ENCODE assay signal across 1 cellular context in genomic region chr10:21496285-21497176, GRCh38.
TF ChIP-seq lines count a peak whose summit lies in the region.

No MANE protein-coding gene starts in this region.

TF ChIP-seq in HepG2, 621 proteins besides CTCF, POLR2A, EP300 and RAD21 (continued from another document and continues in another):
- peak; percentile 10 for TF ChIP-seq SALL1 (CRISPR knock-in tag; IDR thresholded peaks at IDR 0.05)
- no peak for TF ChIP-seq RORA (CRISPR knock-in tag; IDR thresholded peaks at IDR 0.05)
- no peak for TF ChIP-seq ZNF562 (CRISPR knock-in tag; IDR thresholded peaks at IDR 0.05; ENCODE audit: borderline replicate concordance)
- TF ChIP-seq JUNB (CRISPR knock-in tag; IDR thresholded peaks at IDR 0.05; ENCODE audit: borderline replicate concordance): no peak
- no peak for TF ChIP-seq HDAC6 (IDR thresholded peaks at IDR 0.05; ENCODE audit: low read depth, low read length)
- TF ChIP-seq MLLT10 (CRISPR knock-in tag; IDR thresholded peaks at IDR 0.05): no peak
- peak; percentile 87 for TF ChIP-seq SRY (CRISPR knock-in tag; IDR thresholded peaks at IDR 0.05)
- TF ChIP-seq ZNF18 (CRISPR knock-in tag; IDR thresholded peaks at IDR 0.05; ENCODE audit: insufficient replicate concordance): peak; percentile 81
- TF ChIP-seq TBP (CRISPR knock-in tag; IDR thresholded peaks at IDR 0.05): no peak
- no peak for TF ChIP-seq ATM (IDR thresholded peaks at IDR 0.05; ENCODE audit: borderline replicate concordance)
- no peak for TF ChIP-seq YEATS2 (CRISPR knock-in tag; IDR thresholded peaks at IDR 0.05; ENCODE audit: borderline replicate concordance)
- no peak; the same call in 1 of the 2 replicates for TF ChIP-seq NCOA2 (CRISPR knock-in tag; IDR thresholded peaks at IDR 0.05)
- TF ChIP-seq TOPORS (CRISPR knock-in tag; IDR thresholded peaks at IDR 0.05): peak; percentile 14; the same call in 1 of the 2 replicates
- TF ChIP-seq ZNF569 (CRISPR knock-in tag; IDR thresholded peaks at IDR 0.05; ENCODE audit: borderline replicate concordance): no peak
- TF ChIP-seq CBX2 (IDR thresholded peaks at IDR 0.05; ENCODE audit: low read depth, low read length): no peak
- 0 out of 2 replicates have a peak, but pooled peaks have one; percentile 8 for TF ChIP-seq CBX2 (CRISPR knock-in tag; IDR thresholded peaks at IDR 0.05; ENCODE audit: low read depth)
- TF ChIP-seq ZNF232 (CRISPR knock-in tag; IDR thresholded peaks at IDR 0.05; ENCODE audit: borderline replicate concordance): no peak
- no peak for TF ChIP-seq ZNF775 (CRISPR knock-in tag; IDR thresholded peaks at IDR 0.05; ENCODE audit: borderline replicate concordance)
- TF ChIP-seq PHF5A (CRISPR knock-in tag; IDR thresholded peaks at IDR 0.05; ENCODE audit: low read depth, unreplicated experiment): no peak
- no peak for TF ChIP-seq BRCA1 (CRISPR knock-in tag; IDR thresholded peaks at IDR 0.05)
- no peak for TF ChIP-seq PHF21A (CRISPR knock-in tag; IDR thresholded peaks at IDR 0.05)
- no peak; the same call in 1 of the 2 replicates for TF ChIP-seq ZSCAN29 (CRISPR knock-in tag; conservative IDR thresholded peaks at IDR 0.05)
- TF ChIP-seq GZF1 (CRISPR knock-in tag; IDR thresholded peaks at IDR 0.05): 0 out of 2 replicates have a peak, but pooled peaks have one; percentile 27
- TF ChIP-seq TBX2 (CRISPR knock-in tag; IDR thresholded peaks at IDR 0.05; ENCODE audit: borderline replicate concordance): no peak; the same call in 1 of the 2 replicates
- no peak; the same call in 1 of the 2 replicates for TF ChIP-seq ZNF616 (CRISPR knock-in tag; IDR thresholded peaks at IDR 0.05; ENCODE audit: low read depth)
- no peak for TF ChIP-seq STAT6 (CRISPR knock-in tag; IDR thresholded peaks at IDR 0.05; ENCODE audit: borderline replicate concordance)
- TF ChIP-seq ATF1 (CRISPR knock-in tag; IDR thresholded peaks at IDR 0.05): no peak
- no peak for TF ChIP-seq NR2F2 (IDR thresholded peaks at IDR 0.05; ENCODE audit: borderline replicate concordance, low read depth)
- no peak; the same call in 1 of the 2 replicates for TF ChIP-seq ZFP36L2 (CRISPR knock-in tag; IDR thresholded peaks at IDR 0.05)
- TF ChIP-seq TCF7L2 (IDR thresholded peaks at IDR 0.05; ENCODE audit: low read depth, low read length): no peak
- no peak for TF ChIP-seq SNRNP70 (IDR thresholded peaks at IDR 0.05; ENCODE audit: low read depth, low read length)
- TF ChIP-seq ZNF546 (CRISPR knock-in tag; conservative IDR thresholded peaks at IDR 0.05): no peak; the same call in 1 of the 2 replicates
- TF ChIP-seq ZBTB46 (CRISPR knock-in tag; IDR thresholded peaks at IDR 0.05; ENCODE audit: borderline replicate concordance): no peak
- TF ChIP-seq HINFP (CRISPR knock-in tag; IDR thresholded peaks at IDR 0.05; ENCODE audit: low read depth): no peak; the same call in none of the 2 replicates
- peak; percentile 86; the same call in 1 of the 2 replicates for TF ChIP-seq PATZ1 (CRISPR knock-in tag; IDR thresholded peaks at IDR 0.05)
- peak; percentile 63; the same call in 1 of the 2 replicates for TF ChIP-seq ZBTB8A (CRISPR knock-in tag; IDR thresholded peaks at IDR 0.05; ENCODE audit: borderline replicate concordance, low read depth)
- no peak for TF ChIP-seq ZNF180 (CRISPR knock-in tag; IDR thresholded peaks at IDR 0.05; ENCODE audit: borderline replicate concordance, low read depth)
- no peak for TF ChIP-seq SRSF4 (IDR thresholded peaks at IDR 0.05; ENCODE audit: low read depth, low read length, poor library complexity, severe bottlenecking)
- TF ChIP-seq PHB2 (IDR thresholded peaks at IDR 0.05; ENCODE audit: partially characterized antibody): no peak
- TF ChIP-seq ZNF337 (CRISPR knock-in tag; IDR thresholded peaks at IDR 0.05; ENCODE audit: borderline replicate concordance, low read depth): 0 out of 2 replicates have a peak, but pooled peaks have one; percentile 29
- TF ChIP-seq NFYC (CRISPR knock-in tag; IDR thresholded peaks at IDR 0.05): no peak
- peak; percentile 80; the same call in 1 of the 2 replicates for TF ChIP-seq REXO4 (CRISPR knock-in tag; IDR thresholded peaks at IDR 0.05; ENCODE audit: borderline replicate concordance)
- TF ChIP-seq ZNF75D (CRISPR knock-in tag; IDR thresholded peaks at IDR 0.05; ENCODE audit: borderline replicate concordance): no peak
- no peak for TF ChIP-seq REL (CRISPR knock-in tag; conservative IDR thresholded peaks at IDR 0.05)
- no peak for TF ChIP-seq FOXO4 (CRISPR knock-in tag; conservative IDR thresholded peaks at IDR 0.05)
- no peak for TF ChIP-seq SNAI1 (CRISPR knock-in tag; IDR thresholded peaks at IDR 0.05; ENCODE audit: borderline replicate concordance)
- peak; percentile 67 for TF ChIP-seq ATF5 (CRISPR knock-in tag; IDR thresholded peaks at IDR 0.05; ENCODE audit: low read depth)
- TF ChIP-seq ZNF556 (CRISPR knock-in tag; IDR thresholded peaks at IDR 0.05; ENCODE audit: borderline replicate concordance): no peak; the same call in 1 of the 2 replicates
- TF ChIP-seq ZNF33A (CRISPR knock-in tag; IDR thresholded peaks at IDR 0.05; ENCODE audit: borderline replicate concordance): no peak
- TF ChIP-seq SNAPC2 (CRISPR knock-in tag; IDR thresholded peaks at IDR 0.05): no peak
- peak; percentile 13; the same call in 1 of the 2 replicates for TF ChIP-seq KAT8 (CRISPR knock-in tag; IDR thresholded peaks at IDR 0.05)
- TF ChIP-seq ZNF567 (CRISPR knock-in tag; IDR thresholded peaks at IDR 0.05; ENCODE audit: borderline replicate concordance): peak; percentile 74; the same call in 1 of the 2 replicates
- no peak for TF ChIP-seq RFXANK (CRISPR knock-in tag; IDR thresholded peaks at IDR 0.05)
- TF ChIP-seq ZNF615 (CRISPR knock-in tag; IDR thresholded peaks at IDR 0.05; ENCODE audit: borderline replicate concordance): 0 out of 2 replicates have a peak, but pooled peaks have one; percentile 39
- TF ChIP-seq GTF2F1 (IDR thresholded peaks at IDR 0.05; ENCODE audit: low read length): no peak
- TF ChIP-seq ZNF7 (CRISPR knock-in tag; IDR thresholded peaks at IDR 0.05): no peak
- no peak for TF ChIP-seq ZNF839 (CRISPR knock-in tag; IDR thresholded peaks at IDR 0.05; ENCODE audit: borderline replicate concordance)
- no peak for TF ChIP-seq SMYD3 (CRISPR knock-in tag; IDR thresholded peaks at IDR 0.05)
- no peak for TF ChIP-seq BATF2 (CRISPR knock-in tag; IDR thresholded peaks at IDR 0.05)
- TF ChIP-seq CBFB (CRISPR knock-in tag; IDR thresholded peaks at IDR 0.05): no peak; the same call in 1 of the 2 replicates
- no peak; the same call in 1 of the 2 replicates for TF ChIP-seq ZNF790 (CRISPR knock-in tag; IDR thresholded peaks at IDR 0.05; ENCODE audit: borderline replicate concordance)
- no peak for TF ChIP-seq HNRNPLL (IDR thresholded peaks at IDR 0.05; ENCODE audit: low read depth, low read length, poor library complexity, severe bottlenecking)
- TF ChIP-seq MAFG (CRISPR knock-in tag; IDR thresholded peaks at IDR 0.05): no peak
- TF ChIP-seq CREB1 (IDR thresholded peaks at IDR 0.05): no peak
- no peak for TF ChIP-seq CREB1 (CRISPR knock-in tag; IDR thresholded peaks at IDR 0.05)
- TF ChIP-seq IRF1 (CRISPR knock-in tag; IDR thresholded peaks at IDR 0.05; ENCODE audit: low read depth): peak; percentile 79; the same call in 1 of the 2 replicates
- TF ChIP-seq SMARCC2 (IDR thresholded peaks at IDR 0.05): no peak
